ENCODE assay signal across 14 cellular contexts in genomic region chr2:128493880-128494279, GRCh38.
"Had no signal": no experiment of that assay in that cellular context is flagged by ENCODE, and none has a peak within 500 bp of the region (broad histone marks: within the 10 kb centered on the region; RNA-seq: fewer than 3 reads in every experiment).

No MANE protein-coding gene starts in this region.

- H3K4me3 ChIP-seq: esophagus muscularis mucosa, SJSA1, tibial artery had no signal

- H3K9me3 ChIP-seq: SJSA1 had no signal

- H3K27ac ChIP-seq: esophagus muscularis mucosa, SJSA1, tibial artery, VCaP had no signal

- H3K36me3 ChIP-seq: esophagus muscularis mucosa, SJSA1, tibial artery had no signal

- DNase-seq: activated CD4-positive, alpha-beta memory T cell treated with anti-CD3 and anti-CD28 coated beads, Interleukin-2, amount 10 ng/mL, durations not matched to agents 7 days and 5 days; activated CD4-positive, alpha-beta T cell treated with anti-CD3 and anti-CD28 coated beads for 36 hours; activated CD8-positive, alpha-beta memory T cell treated with anti-CD3 and anti-CD28 coated beads, Interleukin-2, amount 50 U/mL, for 4 hours; activated naive CD4-positive, alpha-beta T cell treated with Interleukin-2 at 50 U/mL for 16 hours; foreskin fibroblast; left ventricle myocardium superior; mesenchymal stem cell; stimulated activated CD4-positive, alpha-beta T cell treated with anti-CD3 and anti-CD28 coated beads, Interleukin-15, amount 100 ng/mL, for 24 hours; stimulated activated CD4-positive, alpha-beta T cell treated with anti-CD3 and anti-CD28 coated beads, Interleukin-4, amount 100 ng/mL, for 4 hours; T-helper 9 cell had no signal
